ENCODE assay signal across 7 cellular contexts in genomic region chr7:138865843-138866242, GRCh38.
DNase-seq lines count a peak whose midpoint lies in the region; ATAC-seq, FAIRE-seq and TF ChIP-seq lines count a peak whose summit lies in the region.

No MANE protein-coding gene starts in this region.

- no peaks in the 10 kb centered on the region for H3K9me2 ChIP-seq in MM.1S (replicated peaks; ENCODE audit: insufficient read depth, low read length)

- no peaks in the 10 kb centered on the region for H3K79me2 ChIP-seq in MM.1S (ENCODE audit: low read length)

- H3K27me3 ChIP-seq in MM.1S (replicated peaks; ENCODE audit: insufficient read depth, low read length): no peaks in the 10 kb centered on the region

- no peaks in the 10 kb centered on the region for H3K4me1 Mint-ChIP-seq in neural crest cell

- no peak overlapping the region for H2AFZ ChIP-seq in MM.1S (ENCODE audit: low read length)

- no peak overlapping the region for H3K27ac ChIP-seq in MM.1S (ENCODE audit: low read length)
- H3K27ac ChIP-seq in kidney (ENCODE audit: low read depth in 2 of 2, low read length in 2 of 2): no peak overlapping the region

- no peaks in the 10 kb centered on the region for H3F3A ChIP-seq in MM.1S (ENCODE audit: insufficient read depth, low read length)

- H3K9me3 Mint-ChIP-seq in neural crest cell: no peaks in the 10 kb centered on the region

- H3K27ac Mint-ChIP-seq in neural crest cell (ENCODE audit: unreplicated experiment): peak overlapping the region; percentile 20

- DNase-seq in MM.1S (peak; percentile 23), neural crest cell (ENCODE audit: low read depth, low spot score) (no peak), kidney (no peak)
- peak; percentile 46 for DNase-seq in activated T-cell treated with anti-CD3 and anti-CD28 coated beads, Interleukin-2, amount 50 U/mL, for 1 hour

- no peak for FAIRE-seq in kidney (lab: Jason Lieb, UNC)

- no peak overlapping the region for H3K4me3 Mint-ChIP-seq in neural crest cell

- no peak overlapping the region for H3K4me2 ChIP-seq in MM.1S (ENCODE audit: low read depth, low read length)

- H3K36me3 Mint-ChIP-seq in neural crest cell (ENCODE audit: low read depth): peaks cover 25% of the 10 kb centered on the region

- H3K27me3 Mint-ChIP-seq in neural crest cell (ENCODE audit: low read depth): no peaks in the 10 kb centered on the region

- H4K20me1 ChIP-seq in MM.1S (ENCODE audit: insufficient read depth, low read length): no peaks in the 10 kb centered on the region

- intact Hi-C loops in kidney (cut with DNase I): no loop called here

- H3K4me1 ChIP-seq in MM.1S (ENCODE audit: low read length) (no peaks in the 10 kb centered on the region), kidney (ENCODE audit: control insufficient read depth in 1 of 2, insufficient read depth in 1 of 2, low read depth in 1 of 2, low read length in 2 of 2) (no peaks in the 10 kb centered on the region)

- H3K4me3 ChIP-seq in MM.1S (ENCODE audit: low read length): no peak overlapping the region
- H3K4me3 ChIP-seq in kidney (ENCODE audit: low read length in 2 of 2): no peak overlapping the region

- peak; percentile 67 for ATAC-seq in GM18909 (IDR thresholded peaks at IDR 0.05; ENCODE audit: poor library complexity, unreplicated experiment)
- ATAC-seq in HG03025 (IDR thresholded peaks at IDR 0.05; ENCODE audit: low FRiP score, unreplicated experiment): no peak
- no peak for ATAC-seq in GM21515 (IDR thresholded peaks at IDR 0.05; ENCODE audit: unreplicated experiment)

- no peaks in the 10 kb centered on the region for H3K9me3 ChIP-seq in MM.1S (replicated peaks; ENCODE audit: insufficient read depth, low read length)
- H3K9me3 ChIP-seq in kidney (ENCODE audit: control insufficient read depth in 1 of 2, low read length in 2 of 2): no peaks in the 10 kb centered on the region

- TF ChIP-seq CTCF in MM.1S (IDR thresholded peaks at IDR 0.05; ENCODE audit: low read length) (peak; percentile 35), neural crest cell (conservative IDR thresholded peaks at IDR 0.05) (no peak), kidney (IDR thresholded peaks at IDR 0.05; ENCODE audit: borderline replicate concordance, extremely low read depth, insufficient read depth) (no peak)

- H3K9ac ChIP-seq in MM.1S (ENCODE audit: low read length) (no peak overlapping the region), kidney (ENCODE audit: low read length in 2 of 2) (no peak overlapping the region)

- H3K36me3 ChIP-seq in MM.1S (replicated peaks; ENCODE audit: insufficient read depth, low read length) (no peaks in the 10 kb centered on the region), kidney (ENCODE audit: control insufficient read depth in 1 of 2, insufficient read depth in 2 of 2, low read length in 2 of 2) (peaks cover 6 to 10% of the 10 kb centered on the region in 2 donors)

Comparison
In these comparisons a context has a peak if more than half of its experiments do, and no peak if none do; other contexts are left out.
1. DNase-seq: peak in MM.1S (single experiment) and activated T-cell treated with anti-CD3 and anti-CD28 coated beads, Interleukin-2, amount 50 U/mL, for 1 hour (single experiment); none in neural crest cell (single experiment) and kidney (single experiment).